In genomic region chr11:79931692-79932091, GRCh38 we compare ENCODE assay signal across 14 cellular contexts.
"Had no signal": no experiment of that assay in that cellular context is flagged by ENCODE, and none has a peak within 500 bp of the region (broad histone marks: within the 10 kb centered on the region; RNA-seq: fewer than 3 reads in every experiment).

No MANE protein-coding gene starts in this region.

- H3K27me3 Mint-ChIP-seq: naive thymus-derived CD4-positive, alpha-beta T cell had no signal

- H3K4me3 Mint-ChIP-seq: naive thymus-derived CD4-positive, alpha-beta T cell; nephron progenitor cell had no signal

- H3K4me1 Mint-ChIP-seq: naive thymus-derived CD4-positive, alpha-beta T cell; nephron progenitor cell had no signal

- H3K27ac Mint-ChIP-seq: naive thymus-derived CD4-positive, alpha-beta T cell; nephron progenitor cell had no signal

- ATAC-seq: naive thymus-derived CD4-positive, alpha-beta T cell; psoas muscle; right lobe of liver had no signal

- H3K9me3 Mint-ChIP-seq: nephron progenitor cell had no signal

- DNase-seq: effector memory CD4-positive, alpha-beta T cell; foreskin melanocyte; head of caudate nucleus; naive thymus-derived CD4-positive, alpha-beta T cell; nephron progenitor cell; psoas muscle; retina; right lobe of liver; stimulated activated CD4-positive, alpha-beta T cell treated with anti-CD3 and anti-CD28 coated beads, Interleukin-2, amount 100 ng/mL, for 24 hours; stimulated activated CD4-positive, alpha-beta T cell treated with anti-CD3 and anti-CD28 coated beads, Interleukin-4, amount 100 ng/mL, for 4 hours; stimulated activated naive CD4-positive, alpha-beta T cell; stomach; substantia nigra; transverse colon had no signal

- H3K36me3 Mint-ChIP-seq: naive thymus-derived CD4-positive, alpha-beta T cell had no signal
